8 cellular contexts compared by ENCODE assay signal in genomic region chr5:129771058-129771838, GRCh38. TPM values are rescaled to one million over a fixed set of nuclear protein-coding genes. Genes with fewer than 3 reads are reported as not detected.
A peak's percentile ranks its signal among the peaks of the same experiment; 100 is the strongest.
DNase-seq lines count a peak whose midpoint lies in the region; TF ChIP-seq lines count a peak whose summit lies in the region.

No MANE protein-coding gene starts in this region.

- no peak overlapping the region for H3K27ac ChIP-seq in hepatocyte

- H3K9me2 ChIP-seq in hepatocyte (replicated peaks; ENCODE audit: insufficient read depth), result no peaks in the 10 kb centered on the region

- H3K36me3 ChIP-seq in hepatocyte (replicated peaks; ENCODE audit: insufficient read depth, low read depth), result no peaks in the 10 kb centered on the region

- no peaks in the 10 kb centered on the region for H4K20me1 ChIP-seq in hepatocyte (ENCODE audit: insufficient read depth, poor library complexity, severe bottlenecking)

- peak; percentile 54 for DNase-seq in ELF-1 (ENCODE audit: low read depth, low spot score)
- peak; percentile 34 for DNase-seq in GM20000 (ENCODE audit: low spot score)
- peak; percentile 32 for DNase-seq in HS-5 (ENCODE audit: low read depth)
- peak; percentile 76 for DNase-seq in SIG-M5 treated with dmso at 0.1 percent for 504 hours (lab: John Stamatoyannopoulos, UW; ENCODE audit: unreplicated experiment)
- DNase-seq in amygdala (lab: John Stamatoyannopoulos, UW), result peak in 48 of 56 donors; percentile 1 to 78 (median 24)
- peak; percentile 76 for DNase-seq in hepatocyte (ENCODE audit: low spot score)
- DNase-seq in stimulated activated CD4-positive, alpha-beta T cell treated with anti-CD3 and anti-CD28 coated beads, Interleukin-12 subunit alpha, Interleukin-12 subunit beta, amount 100 ng/mL, for 48 hours (ENCODE audit: low read depth in 2 of 3, low spot score in 1 of 3), result peak; percentile 13 to 56 (median 30)
- DNase-seq in cortex of kidney (lab: John Stamatoyannopoulos, UW), result no peak

- peak overlapping the region; percentile 45 for H3K4me2 ChIP-seq in hepatocyte

- no peak overlapping the region for H2AFZ ChIP-seq in hepatocyte

- WGBS in hepatocyte (ENCODE audit: low lambda C conversion rate, missing lambda C conversion rate), result 48% methylated on average over 9 of the region's 9 CpGs

- H3K27me3 ChIP-seq in hepatocyte, result no peaks in the 10 kb centered on the region

- no peaks in the 10 kb centered on the region for H3K4me1 ChIP-seq in hepatocyte (ENCODE audit: insufficient read depth)

- H3K9me3 ChIP-seq in hepatocyte (ENCODE audit: low read depth), result no peaks in the 10 kb centered on the region

- TF ChIP-seq CTCF in GM20000 (IDR thresholded peaks at IDR 0.05; ENCODE audit: extremely low read depth, missing control alignments), result peak; percentile 48
- peak; percentile 91 for TF ChIP-seq CTCF in hepatocyte (IDR thresholded peaks at IDR 0.05; ENCODE audit: poor library complexity)

- H3K79me2 ChIP-seq in hepatocyte, result no peaks in the 10 kb centered on the region

- H3K4me3 ChIP-seq in hepatocyte, result no peak overlapping the region

RNA-seq across cellular contexts. Expression of gene MINAR2, which starts 23.4 kb away (rescaled TPM):
- 0.08 TPM in 1 of 2 replicates, not detected in the other for total RNA-seq in hepatocyte
- 0.08 TPM in 1 of 2 replicates, not detected in the other for polyA plus RNA-seq in hepatocyte
